24 cellular contexts compared by ENCODE assay signal in genomic region chr13:98035373-98035772, GRCh38.
"Had no signal": no experiment of that assay in that cellular context is flagged by ENCODE, and none has a peak within 500 bp of the region (broad histone marks: within the 10 kb centered on the region; RNA-seq: fewer than 3 reads in every experiment).

No MANE protein-coding gene starts in this region.

- H3K9me3 Mint-ChIP-seq: dendritic cell treated with granulocyte-macrophage colony-stimulating factor and Interleukin-4, amounts not matched to agents 40 ng/mL and 50 ng/mL, for 4 days; effector memory CD8-positive, alpha-beta T cell; endodermal cell had no signal

- H3K9me3 ChIP-seq: colonic mucosa, gastrocnemius medialis, heart right ventricle, left lung, lower lobe of right lung had no signal

- H3K4me1 ChIP-seq: colonic mucosa, foreskin keratinocyte, gastrocnemius medialis, heart right ventricle, left lung, lower lobe of right lung had no signal

- ATAC-seq: effector memory CD8-positive, alpha-beta T cell; esophagus mucosa; foreskin keratinocyte; gastrocnemius medialis; heart right ventricle; left cardiac atrium; left lung; left ventricle myocardium superior; lower lobe of right lung had no signal

- H3K27ac Mint-ChIP-seq: dendritic cell treated with granulocyte-macrophage colony-stimulating factor and Interleukin-4, amounts not matched to agents 40 ng/mL and 50 ng/mL, for 4 days; effector memory CD8-positive, alpha-beta T cell; endodermal cell had no signal

- H3K27ac ChIP-seq: colonic mucosa, epithelial cell of prostate, foreskin keratinocyte, gastrocnemius medialis, heart right ventricle, left lung, lower lobe of right lung had no signal

- H3K27me3 ChIP-seq: colonic mucosa, foreskin keratinocyte, gastrocnemius medialis, left lung had no signal

- H3K4me3 Mint-ChIP-seq: dendritic cell treated with granulocyte-macrophage colony-stimulating factor and Interleukin-4, amounts not matched to agents 40 ng/mL and 50 ng/mL, for 4 days; effector memory CD8-positive, alpha-beta T cell; endodermal cell had no signal

- DNase-seq: colonic mucosa; cortex of kidney; effector CD8-positive, alpha-beta T cell; effector memory CD8-positive, alpha-beta T cell; endodermal cell; erythroblast; foreskin keratinocyte; gastrocnemius medialis; glutamatergic neuron; head of caudate nucleus; heart right ventricle; hippocampal formation; left cardiac atrium; left lung; left ventricle myocardium superior; lower lobe of right lung; mesendoderm; midbrain had no signal

- H3K4me3 ChIP-seq: colonic mucosa, gastrocnemius medialis, heart right ventricle, left lung, lower lobe of right lung had no signal

- FAIRE-seq: endometrium, islet of Langerhans, keratinocyte had no signal

- H3K36me3 ChIP-seq: colonic mucosa, gastrocnemius medialis, heart right ventricle, left lung, lower lobe of right lung had no signal
